ENCODE assay signal across 1 cellular context in genomic region chr1:235442788-235443429, GRCh38.
A peak's percentile ranks its signal among the peaks of the same experiment; 100 is the strongest.
TF ChIP-seq lines count a peak whose summit lies in the region.

No MANE protein-coding gene starts in this region.

TF ChIP-seq in K562, 482 proteins besides CTCF, POLR2A, EP300 and RAD21 (continued from another document and continues in another):
- TF ChIP-seq ZNF407 (IDR thresholded peaks at IDR 0.05; ENCODE audit: low read depth), result peak; percentile 30; the same call in 1 of the 2 replicates
- no peak for TF ChIP-seq KDM4B (IDR thresholded peaks at IDR 0.05; ENCODE audit: borderline replicate concordance in 2 of 2, low read depth in 1 of 2)
- TF ChIP-seq ZNF41 (CRISPR knock-in tag; conservative IDR thresholded peaks at IDR 0.05), result 0 out of 2 replicates have a peak, but pooled peaks have one; percentile 13
- TF ChIP-seq SMAD4 (CRISPR knock-in tag; conservative IDR thresholded peaks at IDR 0.05), result 0 out of 2 replicates have a peak, but pooled peaks have one; percentile 42
- TF ChIP-seq CXXC5 (CRISPR knock-in tag; IDR thresholded peaks at IDR 0.05), result peak; percentile 30
- TF ChIP-seq ID3 (CRISPR knock-in tag; IDR thresholded peaks at IDR 0.05), result no peak
- TF ChIP-seq ID3 (tag; IDR thresholded peaks at IDR 0.05), result no peak
- peak; percentile 69; the same call in 1 of the 2 replicates for TF ChIP-seq HDGF (IDR thresholded peaks at IDR 0.05)
- TF ChIP-seq HMG20B (CRISPR knock-in tag; IDR thresholded peaks at IDR 0.05), result no peak
- no peak for TF ChIP-seq DNMT1 (IDR thresholded peaks at IDR 0.05)
- no peak for TF ChIP-seq NUFIP1 (IDR thresholded peaks at IDR 0.05; ENCODE audit: partially characterized antibody)
- TF ChIP-seq BRF1 (IDR thresholded peaks at IDR 0.05; ENCODE audit: borderline replicate concordance, extremely low read depth, insufficient read length), result no peak
- no peak for TF ChIP-seq PREB (CRISPR knock-in tag; IDR thresholded peaks at IDR 0.05)
- no peak for TF ChIP-seq CBX2 (IDR thresholded peaks at IDR 0.05; ENCODE audit: insufficient read depth, low read length, poor library complexity, severe bottlenecking)
- no peak for TF ChIP-seq SNAPC5 (CRISPR knock-in tag; IDR thresholded peaks at IDR 0.05)
- no peak for TF ChIP-seq MTF1 (CRISPR knock-in tag; IDR thresholded peaks at IDR 0.05; ENCODE audit: borderline replicate concordance)
- TF ChIP-seq USF2 (CRISPR knock-in tag; IDR thresholded peaks at IDR 0.05), result no peak
- no peak for TF ChIP-seq ETV5 (CRISPR knock-in tag; IDR thresholded peaks at IDR 0.05; ENCODE audit: low read depth)
- TF ChIP-seq ZNF766 (CRISPR knock-in tag; conservative IDR thresholded peaks at IDR 0.05), result 0 out of 2 replicates have a peak, but pooled peaks have one; percentile 3
- no peak for TF ChIP-seq LARP7 (IDR thresholded peaks at IDR 0.05)
- no peak for TF ChIP-seq XRCC3 (IDR thresholded peaks at IDR 0.05)
- peak; percentile 54; the same call in 1 of the 2 replicates for TF ChIP-seq NFRKB (IDR thresholded peaks at IDR 0.05; ENCODE audit: low read depth)
- TF ChIP-seq POU5F1 (IDR thresholded peaks at IDR 0.05; ENCODE audit: borderline replicate concordance, low read depth, low read length, partially characterized antibody), result no peak
- 0 out of 2 replicates have a peak, but pooled peaks have one; percentile 29 for TF ChIP-seq CUX1 (CRISPR knock-in tag; IDR thresholded peaks at IDR 0.05)
- TF ChIP-seq NFATC3 (IDR thresholded peaks at IDR 0.05), result no peak
- TF ChIP-seq ZNF175 (CRISPR knock-in tag; IDR thresholded peaks at IDR 0.05; ENCODE audit: low read depth), result 0 out of 2 replicates have a peak, but pooled peaks have one; percentile 25
- peak; percentile 91 for TF ChIP-seq FOSL1 (tag; conservative IDR thresholded peaks at IDR 0.05)
- TF ChIP-seq ZNF57 (CRISPR knock-in tag; IDR thresholded peaks at IDR 0.05), result no peak
- peak; percentile 82 for TF ChIP-seq ZNF395 (CRISPR knock-in tag; IDR thresholded peaks at IDR 0.05)
- TF ChIP-seq MAFF (IDR thresholded peaks at IDR 0.05; ENCODE audit: low read length), result peak; percentile 95
- no peak for TF ChIP-seq TAF9B (IDR thresholded peaks at IDR 0.05; ENCODE audit: partially characterized antibody)
- no peak for TF ChIP-seq FOXM1 (IDR thresholded peaks at IDR 0.05; ENCODE audit: low read depth)
- no peak for TF ChIP-seq FOXM1 (CRISPR knock-in tag; IDR thresholded peaks at IDR 0.05; ENCODE audit: low read depth)
- no peak for TF ChIP-seq POLR2AphosphoS5 (IDR thresholded peaks at IDR 0.05; ENCODE audit: control insufficient read depth, insufficient read depth, low read depth, low read length)
- TF ChIP-seq ZNF518B (CRISPR knock-in tag; IDR thresholded peaks at IDR 0.05), result no peak
- TF ChIP-seq CEBPG (CRISPR knock-in tag; IDR thresholded peaks at IDR 0.05), result no peak
- TF ChIP-seq CEBPG (tag; conservative IDR thresholded peaks at IDR 0.05 in 1 of 2, IDR thresholded peaks at IDR 0.05 in 1 of 2), result no peak
- TF ChIP-seq KHSRP (IDR thresholded peaks at IDR 0.05), result no peak
- no peak for TF ChIP-seq ZNF511 (CRISPR knock-in tag; IDR thresholded peaks at IDR 0.05)
- TF ChIP-seq ELF4 (CRISPR knock-in tag; IDR thresholded peaks at IDR 0.05), result peak; percentile 78; the same call in 1 of the 2 replicates
- TF ChIP-seq HOXB6 (CRISPR knock-in tag; IDR thresholded peaks at IDR 0.05; ENCODE audit: borderline replicate concordance), result no peak
- TF ChIP-seq ZNF77 (CRISPR knock-in tag; IDR thresholded peaks at IDR 0.05), result no peak
